In genomic region chr16:72657791-72658190, GRCh38 we compare ENCODE assay signal across 10 cellular contexts.
DNase-seq lines count a peak whose midpoint lies in the region; ATAC-seq and TF ChIP-seq lines count a peak whose summit lies in the region.
"Had no signal": no experiment of that assay in that cellular context is flagged by ENCODE, and none has a peak within 500 bp of the region (broad histone marks: within the 10 kb centered on the region; RNA-seq: fewer than 3 reads in every experiment).

No MANE protein-coding gene starts in this region.

- H3K9ac ChIP-seq in mammary epithelial cell (ENCODE audit: insufficient read depth, low read length) = no peak overlapping the region

- DNase-seq in activated CD8-positive, alpha-beta memory T cell treated with anti-CD3 and anti-CD28 coated beads, Interleukin-2, amount 10 ng/mL, durations not matched to agents 7 days and 5 days = no peak
- no peak for DNase-seq in activated CD8-positive, alpha-beta memory T cell treated with anti-CD3 and anti-CD28 coated beads for 24 hours
- DNase-seq in CD14-positive monocyte (ENCODE audit: low spot score) (no peak), EL (no peak), mammary epithelial cell (no peak)
- DNase-seq: ACHN, KBM-7 had no signal

- H3K4me1 Mint-ChIP-seq in activated CD8-positive, alpha-beta memory T cell treated with anti-CD3 and anti-CD28 coated beads, Interleukin-2, amount 10 ng/mL, durations not matched to agents 7 days and 5 days = peaks cover 32% of the 10 kb centered on the region
- peaks cover 6% of the 10 kb centered on the region for H3K4me1 Mint-ChIP-seq in CD14-positive monocyte

- H3K36me3 Mint-ChIP-seq in activated CD8-positive, alpha-beta memory T cell treated with anti-CD3 and anti-CD28 coated beads, Interleukin-2, amount 10 ng/mL, durations not matched to agents 7 days and 5 days = peaks cover 7% of the 10 kb centered on the region
- H3K36me3 Mint-ChIP-seq in CD14-positive monocyte = peaks cover 2 to 12% of the 10 kb centered on the region in 2 donors

- H3K27ac ChIP-seq in thymus (ENCODE audit: low read depth) (peak overlapping the region; percentile 20), mammary epithelial cell (ENCODE audit: insufficient read depth, low read depth, low read length) (no peak overlapping the region)

- intact Hi-C loops in CD14-positive monocyte (cut with micrococcal nuclease) (no loop called here), mammary epithelial cell (cut with micrococcal nuclease) (no loop called here)

- H3K9me3 ChIP-seq in thymus (ENCODE audit: control insufficient read depth) (no peaks in the 10 kb centered on the region), mammary epithelial cell (replicated peaks; ENCODE audit: insufficient read depth, low read length) (no peaks in the 10 kb centered on the region)

- in situ Hi-C loops in mammary epithelial cell (cut with MboI; ENCODE audit: low sequenced_read_pairs in 2 of 2) = no loop called here

- CTCF ChIA-PET in activated CD8-positive, alpha-beta memory T cell treated with anti-CD3 and anti-CD28 coated beads, Interleukin-2, amount 10 ng/mL, durations not matched to agents 7 days and 5 days (lab: Charles Lee) = interaction anchor here (1.0 to 1.5 kb wide), 2 partner anchors 12 to 171 kb away, joined by 3 read pairs; no protein-coding TSS in a partner anchor
- CTCF ChIA-PET in mammary epithelial cell (lab: Charles Lee; ENCODE audit: low non-redundant PET) = no interaction called here

- ATAC-seq in activated CD8-positive, alpha-beta memory T cell treated with anti-CD3 and anti-CD28 coated beads, Interleukin-2, amount 10 ng/mL, durations not matched to agents 7 days and 5 days = peak; percentile 66
- peak; percentile 94 for ATAC-seq in GM21619 (IDR thresholded peaks at IDR 0.05; ENCODE audit: unreplicated experiment)
- peak; percentile 95 for ATAC-seq in HG03159 (IDR thresholded peaks at IDR 0.05; ENCODE audit: unreplicated experiment)

- H3K4me3 Mint-ChIP-seq in activated CD8-positive, alpha-beta memory T cell treated with anti-CD3 and anti-CD28 coated beads, Interleukin-2, amount 10 ng/mL, durations not matched to agents 7 days and 5 days = peak overlapping the region; percentile 24
- no peak overlapping the region for H3K4me3 Mint-ChIP-seq in CD14-positive monocyte

- H3K79me2 ChIP-seq in mammary epithelial cell (ENCODE audit: insufficient read depth, low read length) = peaks cover 26% of the 10 kb centered on the region

- H4K20me1 ChIP-seq in mammary epithelial cell (ENCODE audit: insufficient read depth, low read length) = no peaks in the 10 kb centered on the region

- no peak overlapping the region for H2AFZ ChIP-seq in mammary epithelial cell (ENCODE audit: low read depth, low read length)

- H3K27ac Mint-ChIP-seq in activated CD8-positive, alpha-beta memory T cell treated with anti-CD3 and anti-CD28 coated beads, Interleukin-2, amount 10 ng/mL, durations not matched to agents 7 days and 5 days = peak overlapping the region; percentile 75
- H3K27ac Mint-ChIP-seq in CD14-positive monocyte = peak overlapping the region in 2 of 7 donors; percentile 29 to 64

- H3K4me2 ChIP-seq in mammary epithelial cell (ENCODE audit: insufficient read depth, low read depth, low read length) = no peak overlapping the region

- peaks cover 13% of the 10 kb centered on the region for H3K4me1 ChIP-seq in thymus (ENCODE audit: control insufficient read depth, insufficient read depth, low read length)
- no peaks in the 10 kb centered on the region for H3K4me1 ChIP-seq in mammary epithelial cell (ENCODE audit: insufficient read depth, low read length)

- H3K27me3 ChIP-seq in thymus (ENCODE audit: control insufficient read depth, insufficient read depth) = no peaks in the 10 kb centered on the region
- H3K27me3 ChIP-seq in mammary epithelial cell (ENCODE audit: insufficient read depth, low read length) = no peaks in the 10 kb centered on the region

- H3K36me3 ChIP-seq in thymus (ENCODE audit: control insufficient read depth, insufficient read depth) (no peaks in the 10 kb centered on the region), mammary epithelial cell (ENCODE audit: insufficient read depth, low read length) (no peaks in the 10 kb centered on the region)

- H3K4me3 ChIP-seq in thymus (ENCODE audit: low read length) = no peak overlapping the region
- no peak overlapping the region for H3K4me3 ChIP-seq in mammary epithelial cell (replicated peaks in 1 of 3; ENCODE audit: insufficient read depth in 1 of 3, low read depth in 2 of 3, low read length in 3 of 3)

- H3K27me3 Mint-ChIP-seq in activated CD8-positive, alpha-beta memory T cell treated with anti-CD3 and anti-CD28 coated beads, Interleukin-2, amount 10 ng/mL, durations not matched to agents 7 days and 5 days = no peaks in the 10 kb centered on the region
- no peaks in the 10 kb centered on the region for H3K27me3 Mint-ChIP-seq in CD14-positive monocyte (ENCODE audit: low read depth in 3 of 3)

- no peak for TF ChIP-seq CTCF in CD14-positive monocyte (IDR thresholded peaks at IDR 0.05)
- no peak for TF ChIP-seq CTCF in mammary epithelial cell (conservative IDR thresholded peaks at IDR 0.05 in 1 of 2, IDR thresholded peaks at IDR 0.05 in 1 of 2; ENCODE audit: extremely low read depth in 1 of 2, insufficient read depth in 1 of 2, low read depth in 1 of 2, low read length in 2 of 2)

- BruUV-seq in mammary epithelial cell (replicated peaks; lab: Mats Ljungman, UMichigan) = no TSS peak

- dilution Hi-C loops in mammary epithelial cell (cut with HindIII; ENCODE audit: low sequenced_read_pairs) = no loop called here

- H3K9me3 Mint-ChIP-seq in activated CD8-positive, alpha-beta memory T cell treated with anti-CD3 and anti-CD28 coated beads, Interleukin-2, amount 10 ng/mL, durations not matched to agents 7 days and 5 days (ENCODE audit: low read depth) = no peaks in the 10 kb centered on the region
- H3K9me3 Mint-ChIP-seq in CD14-positive monocyte = peaks cover 2 to 22% (median 7%) of the 10 kb centered on the region in 7 donors
